Comparison of ENCODE assay signal across 21 cellular contexts in the genomic region with DNA sequence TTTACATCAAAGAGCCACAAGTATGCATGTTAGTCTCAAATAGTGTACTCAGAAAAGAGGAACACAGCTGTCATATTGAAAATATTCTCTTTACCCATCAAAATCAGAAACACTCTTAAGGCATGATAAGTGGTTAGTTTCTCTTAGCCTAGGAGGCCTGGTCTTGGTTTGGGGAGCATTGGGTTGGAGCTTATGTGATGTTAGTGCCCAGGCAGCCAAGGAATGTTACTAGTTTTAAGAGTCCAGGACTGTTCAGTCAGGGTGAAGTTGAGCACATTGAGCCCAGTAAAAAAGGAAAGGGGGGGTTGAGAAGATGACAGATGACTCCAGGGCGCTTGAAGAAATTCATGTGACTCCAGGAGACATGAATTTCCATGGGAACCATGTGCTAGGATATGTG.
DNase-seq lines count a peak whose midpoint lies in the region; ATAC-seq and TF ChIP-seq lines count a peak whose summit lies in the region.
"Had no signal": no experiment of that assay in that cellular context is flagged by ENCODE, and none has a peak within 500 bp of the region (broad histone marks: within the 10 kb centered on the region; RNA-seq: fewer than 3 reads in every experiment).

No MANE protein-coding gene starts in this region.

- no peaks in the 10 kb centered on the region for H3K9me3 Mint-ChIP-seq in glutamatergic neuron (ENCODE audit: unreplicated experiment)

- ATAC-seq in upper lobe of right lung, result peak; percentile 60
- ATAC-seq: HepG2, Panc1, SK-N-SH treated with all-trans-retinoic acid at 6 μM for 48 hours had no signal

- no peak overlapping the region for H3K27ac Mint-ChIP-seq in glutamatergic neuron (ENCODE audit: unreplicated experiment)

- no peaks in the 10 kb centered on the region for H3K27me3 ChIP-seq in upper lobe of right lung

- H3K4me3 ChIP-seq in upper lobe of right lung, result no peak overlapping the region

- no peak overlapping the region for H3K4me3 Mint-ChIP-seq in glutamatergic neuron (ENCODE audit: unreplicated experiment)

- H3K4me1 Mint-ChIP-seq in glutamatergic neuron (ENCODE audit: low read depth, unreplicated experiment), result peaks cover 2% of the 10 kb centered on the region

- no peaks in the 10 kb centered on the region for H3K9me3 ChIP-seq in upper lobe of right lung

- H3K27me3 Mint-ChIP-seq in glutamatergic neuron (ENCODE audit: unreplicated experiment), result no peaks in the 10 kb centered on the region

- H3K27ac ChIP-seq in upper lobe of right lung, result no peak overlapping the region

- TF ChIP-seq CTCF in upper lobe of right lung (IDR thresholded peaks at IDR 0.05) (no peak), glutamatergic neuron (IDR thresholded peaks at IDR 0.05; ENCODE audit: partially characterized antibody, unreplicated experiment) (no peak)

- no peaks in the 10 kb centered on the region for H3K36me3 Mint-ChIP-seq in glutamatergic neuron (ENCODE audit: unreplicated experiment)

- no peaks in the 10 kb centered on the region for H3K4me1 ChIP-seq in upper lobe of right lung

- intact Hi-C loops in upper lobe of right lung (cut with DNase I), result no loop called here

- H3K36me3 ChIP-seq in upper lobe of right lung, result no peaks in the 10 kb centered on the region

- DNase-seq in EH (ENCODE audit: low read depth) (peak; percentile 57), M059J (ENCODE audit: low read depth) (peak; percentile 38), fibroblast of peridontal ligament (ENCODE audit: extremely low read depth) (peak; percentile 5), upper lobe of right lung (no peak), glutamatergic neuron (no peak), foreskin melanocyte (no peak), DMS 273 treated with DMSO at 0.1 percent for 48 hours (lab: John Stamatoyannopoulos, UW) (no peak)
- DNase-seq in activated CD4-positive, alpha-beta T cell treated with anti-CD3 and anti-CD28 coated beads, Interleukin-2, amount 50 U/mL, for 1 hour, result no peak
- DNase-seq: DMS153, GDM1, KBM-7, NCI-H1105, NCI-H146, NCI-H2029, NCI-H345, NCI-H524 treated with DMSO at 0.1 percent for 48 hours, NCI-H82, SIG-M5 had no signal

Comparison
In these comparisons a context has a peak if more than half of its experiments do, and no peak if none do; other contexts are left out.
1. DNase-seq: peak in EH (single experiment), M059J (single experiment) and fibroblast of peridontal ligament (single experiment); none in upper lobe of right lung (single experiment), glutamatergic neuron (single experiment), foreskin melanocyte (single experiment), activated CD4-positive, alpha-beta T cell treated with anti-CD3 and anti-CD28 coated beads, Interleukin-2, amount 50 U/mL, for 1 hour (single experiment) and DMS 273 treated with DMSO at 0.1 percent for 48 hours (single experiment).